ENCODE assay signal across 19 cellular contexts in genomic region chr14:103129301-103130016, GRCh38. TPM values are rescaled to one million over a fixed set of nuclear protein-coding genes. Genes with fewer than 3 reads are reported as not detected.
DNase-seq lines count a peak whose midpoint lies in the region; ATAC-seq and TF ChIP-seq lines count a peak whose summit lies in the region.
"Had no signal": no experiment of that assay in that cellular context is flagged by ENCODE, and none has a peak within 500 bp of the region (broad histone marks: within the 10 kb centered on the region; RNA-seq: fewer than 3 reads in every experiment).

No MANE protein-coding gene starts in this region.

- in situ Hi-C loops in ACHN (cut with HindIII; ENCODE audit: low pct_ligation_motif_present, low pct_unique_long_range_greater_than_20kb, low sequenced_read_pairs), result no loop called here

- H3K27me3 ChIP-seq in osteoblast (ENCODE audit: insufficient read depth, low read length), result no peaks in the 10 kb centered on the region
- no peaks in the 10 kb centered on the region for H3K27me3 ChIP-seq in SJCRH30

- peaks cover 14% of the 10 kb centered on the region for H3K4me1 Mint-ChIP-seq in endothelial cell (ENCODE audit: unreplicated experiment)
- H3K4me1 Mint-ChIP-seq: activated naive CD8-positive, alpha-beta T cell treated with anti-CD3 and anti-CD28 coated beads, Interleukin-2, amount 10 ng/mL, durations not matched to agents 7 days and 5 days; memory B cell had no signal

- H4K20me1 ChIP-seq in osteoblast (ENCODE audit: insufficient read depth, low read length), result peaks cover 43% of the 10 kb centered on the region

- H3K9me3 Mint-ChIP-seq in endothelial cell (ENCODE audit: unreplicated experiment), result no peaks in the 10 kb centered on the region
- H3K9me3 Mint-ChIP-seq: activated naive CD8-positive, alpha-beta T cell treated with anti-CD3 and anti-CD28 coated beads, Interleukin-2, amount 10 ng/mL, durations not matched to agents 7 days and 5 days; activated T-cell treated with anti-CD3 and anti-CD28 coated beads, Interleukin-2, amount 50 U/mL, for 4 hours; effector memory CD8-positive, alpha-beta T cell; neural progenitor cell had no signal

- no peak overlapping the region for H3K4me2 ChIP-seq in osteoblast (ENCODE audit: insufficient read depth, low read length)
- H3K4me2 ChIP-seq: neural progenitor cell had no signal

- peak; percentile 44 for DNase-seq in ACHN
- peak; percentile 79 for DNase-seq in NCI-H226
- no peak for DNase-seq in endothelial cell (ENCODE audit: low spot score)
- DNase-seq in osteoblast (ENCODE audit: insufficient read length, low spot score, missing footprints), result peak; percentile 94
- no peak for DNase-seq in NCI-H2227 treated with DMSO at 0.1 percent for 48 hours (lab: John Stamatoyannopoulos, UW)
- no peak for DNase-seq in NCI-H146 (lab: John Stamatoyannopoulos, UW)
- no peak for DNase-seq in SJCRH30
- DNase-seq: activated naive CD8-positive, alpha-beta T cell treated with anti-CD3 and anti-CD28 coated beads, Interleukin-2, amount 10 ng/mL, durations not matched to agents 7 days and 5 days; activated T-cell treated with anti-CD3 and anti-CD28 coated beads, Interleukin-2, amount 50 U/mL, for 4 hours; effector memory CD8-positive, alpha-beta T cell; foreskin fibroblast; NCI-H187; stimulated activated CD4-positive, alpha-beta T cell treated with anti-CD3 and anti-CD28 coated beads, Interleukin-4, amount 100 ng/mL, for 24 hours had no signal

- peak overlapping the region; percentile 62 for H3K4me3 Mint-ChIP-seq in endothelial cell (ENCODE audit: unreplicated experiment)
- H3K4me3 Mint-ChIP-seq: activated naive CD8-positive, alpha-beta T cell treated with anti-CD3 and anti-CD28 coated beads, Interleukin-2, amount 10 ng/mL, durations not matched to agents 7 days and 5 days; activated T-cell treated with anti-CD3 and anti-CD28 coated beads, Interleukin-2, amount 50 U/mL, for 4 hours; effector memory CD8-positive, alpha-beta T cell; memory B cell; neural progenitor cell had no signal

- H3K9me3 ChIP-seq in osteoblast (ENCODE audit: low read depth, low read length), result no peaks in the 10 kb centered on the region
- H3K9me3 ChIP-seq in SJCRH30 (replicated peaks), result no peaks in the 10 kb centered on the region
- H3K9me3 ChIP-seq: Caco-2, thoracic aorta had no signal

- H3K27ac ChIP-seq in osteoblast (ENCODE audit: low read depth, low read length) (no peak overlapping the region), SJCRH30 (no peak overlapping the region)
- H3K27ac ChIP-seq: neural progenitor cell, thoracic aorta had no signal

- H3K27ac Mint-ChIP-seq in endothelial cell (ENCODE audit: unreplicated experiment), result no peak overlapping the region
- H3K27ac Mint-ChIP-seq: activated naive CD8-positive, alpha-beta T cell treated with anti-CD3 and anti-CD28 coated beads, Interleukin-2, amount 10 ng/mL, durations not matched to agents 7 days and 5 days; effector memory CD8-positive, alpha-beta T cell; memory B cell; neural progenitor cell had no signal

- TF ChIP-seq CTCF in endothelial cell (IDR thresholded peaks at IDR 0.05; ENCODE audit: unreplicated experiment), result no peak
- no peak for TF ChIP-seq CTCF in osteoblast (IDR thresholded peaks at IDR 0.05; ENCODE audit: extremely low read depth, low read depth, low read length)

- peaks cover 27% of the 10 kb centered on the region for H3K27me3 Mint-ChIP-seq in endothelial cell (ENCODE audit: unreplicated experiment)

- H3K4me3 ChIP-seq in osteoblast (ENCODE audit: insufficient read depth, low read length) (no peak overlapping the region), SJCRH30 (no peak overlapping the region)
- H3K4me3 ChIP-seq: neural progenitor cell, thoracic aorta had no signal

- H3K4me1 ChIP-seq in osteoblast (ENCODE audit: insufficient read depth, low read length) (peaks cover 31% of the 10 kb centered on the region), SJCRH30 (peaks cover 40% of the 10 kb centered on the region)
- H3K4me1 ChIP-seq: neural progenitor cell had no signal

- ATAC-seq in HG03432 (IDR thresholded peaks at IDR 0.05; ENCODE audit: unreplicated experiment), result no peak
- ATAC-seq: activated T-cell treated with anti-CD3 and anti-CD28 coated beads, Interleukin-2, amount 50 U/mL, for 4 hours; effector memory CD8-positive, alpha-beta T cell had no signal

- H3K79me2 ChIP-seq in osteoblast (ENCODE audit: insufficient read depth, low read length), result peaks cover 17% of the 10 kb centered on the region

- H3K36me3 Mint-ChIP-seq in endothelial cell (ENCODE audit: low read depth, unreplicated experiment), result peaks cover 41% of the 10 kb centered on the region
- H3K36me3 Mint-ChIP-seq: activated naive CD8-positive, alpha-beta T cell treated with anti-CD3 and anti-CD28 coated beads, Interleukin-2, amount 10 ng/mL, durations not matched to agents 7 days and 5 days; memory B cell; neural progenitor cell had no signal

- peaks cover 28% of the 10 kb centered on the region for H3K36me3 ChIP-seq in osteoblast (ENCODE audit: insufficient read depth, low read length)
- H3K36me3 ChIP-seq in SJCRH30, result no peaks in the 10 kb centered on the region
- H3K36me3 ChIP-seq: neural progenitor cell, thoracic aorta had no signal

- no peak overlapping the region for H2AFZ ChIP-seq in osteoblast (ENCODE audit: low read length)
- H2AFZ ChIP-seq: neural progenitor cell had no signal

RNA-seq across cellular contexts. Expression of gene TNFAIP2, which starts 6.2 kb away (rescaled TPM):
- total RNA-seq in endothelial cell (ENCODE audit: unreplicated experiment) (163 TPM), osteoblast (41.3 and 60.1 TPM in 2 replicates)
- total RNA-seq in SJCRH30 (2014; rRNA removed; shearing (Covaris generic)), result 4.6 and 5.9 TPM in 2 replicates

RNA-seq across cellular contexts. Expression of gene EXOC3L4, which starts 34.9 kb away (rescaled TPM):
- total RNA-seq in endothelial cell (ENCODE audit: unreplicated experiment) (not detected), osteoblast (0.29 TPM in 1 of 2 replicates, not detected in the other)
- not detected in 2 replicates for total RNA-seq in SJCRH30 (2014; rRNA removed; shearing (Covaris generic))
- total RNA-seq: activated naive CD8-positive, alpha-beta T cell treated with anti-CD3 and anti-CD28 coated beads, Interleukin-2, amount 10 ng/mL, durations not matched to agents 7 days and 5 days; activated T-cell treated with anti-CD3 and anti-CD28 coated beads, Interleukin-2, amount 50 U/mL, for 4 hours; thoracic aorta had no signal

RNA-seq across cellular contexts. Expression of gene LBHD2, which starts 45.4 kb away (rescaled TPM):
- not detected for total RNA-seq in endothelial cell (ENCODE audit: unreplicated experiment)
- not detected in 2 replicates for total RNA-seq in osteoblast
- not detected in 2 replicates for total RNA-seq in SJCRH30 (2014; rRNA removed; shearing (Covaris generic))
- total RNA-seq: activated naive CD8-positive, alpha-beta T cell treated with anti-CD3 and anti-CD28 coated beads, Interleukin-2, amount 10 ng/mL, durations not matched to agents 7 days and 5 days; activated T-cell treated with anti-CD3 and anti-CD28 coated beads, Interleukin-2, amount 50 U/mL, for 4 hours; Caco-2; NCI-H460; thoracic aorta had no signal

Comparison
In these comparisons a context has a peak if more than half of its experiments do, and no peak if none do; other contexts are left out.
1. DNase-seq: peak in ACHN (single experiment), NCI-H226 (single experiment) and osteoblast (single experiment); none in endothelial cell (single experiment), NCI-H2227 treated with DMSO at 0.1 percent for 48 hours (single experiment), NCI-H146 (single experiment) and SJCRH30 (0 of 2).